ENCODE assay signal across 9 cellular contexts in genomic region chr11:3950996-3951662, GRCh38.
DNase-seq lines count a peak whose midpoint lies in the region; ATAC-seq and TF ChIP-seq lines count a peak whose summit lies in the region.
"Had no signal": no experiment of that assay in that cellular context is flagged by ENCODE, and none has a peak within 500 bp of the region (broad histone marks: within the 10 kb centered on the region; RNA-seq: fewer than 3 reads in every experiment).

No MANE protein-coding gene starts in this region.

- TF ChIP-seq CTCF in Calu3 (IDR thresholded peaks at IDR 0.05; ENCODE audit: unreplicated experiment), result no peak
- no peak for TF ChIP-seq CTCF in endothelial cell (IDR thresholded peaks at IDR 0.05; ENCODE audit: unreplicated experiment)

- no peak for DNase-seq in Calu3
- DNase-seq in NCI-H226, result peak; percentile 36
- DNase-seq in endothelial cell (ENCODE audit: low spot score), result no peak
- no peak for DNase-seq in natural killer cell treated with Interleukin-12 subunit alpha and Interleukin-12 subunit beta and Interleukin-15 and Interleukin-18, amount 100 ng/mL, for 72 hours (ENCODE audit: low spot score)
- DNase-seq in cortex of kidney (lab: John Stamatoyannopoulos, UW), result no peak
- DNase-seq: mammary epithelial cell had no signal

- no TSS peak for BruUV-seq in Calu3 (replicated peaks; lab: Mats Ljungman, UMichigan)

- H3K36me3 Mint-ChIP-seq in Calu3 (ENCODE audit: insufficient read depth, unreplicated experiment), result peaks cover 4% of the 10 kb centered on the region
- H3K36me3 Mint-ChIP-seq in endothelial cell (ENCODE audit: low read depth, unreplicated experiment), result no peaks in the 10 kb centered on the region
- H3K36me3 Mint-ChIP-seq in natural killer cell treated with Interleukin-12 subunit alpha and Interleukin-12 subunit beta and Interleukin-15 and Interleukin-18, amount 100 ng/mL, for 72 hours, result peaks cover 13% of the 10 kb centered on the region

- H3K27ac Mint-ChIP-seq in Calu3 (ENCODE audit: unreplicated experiment) (peak overlapping the region; percentile 37), endothelial cell (ENCODE audit: unreplicated experiment) (peak overlapping the region; percentile 97)
- peak overlapping the region; percentile 98 for H3K27ac Mint-ChIP-seq in natural killer cell treated with Interleukin-12 subunit alpha and Interleukin-12 subunit beta and Interleukin-15 and Interleukin-18, amount 100 ng/mL, for 72 hours

- intact Hi-C loops in Calu3 (cut with micrococcal nuclease; ENCODE audit: unreplicated experiment), result no loop called here

- H3K4me1 Mint-ChIP-seq in Calu3 (ENCODE audit: low read depth, unreplicated experiment), result peaks cover 26% of the 10 kb centered on the region
- peaks cover 23% of the 10 kb centered on the region for H3K4me1 Mint-ChIP-seq in endothelial cell (ENCODE audit: unreplicated experiment)
- H3K4me1 Mint-ChIP-seq in natural killer cell treated with Interleukin-12 subunit alpha and Interleukin-12 subunit beta and Interleukin-15 and Interleukin-18, amount 100 ng/mL, for 72 hours (ENCODE audit: low read depth in 2 of 2), result peaks cover 83 to 97% of the 10 kb centered on the region in 2 donors

- no peak for ATAC-seq in natural killer cell treated with Interleukin-12 subunit alpha and Interleukin-12 subunit beta and Interleukin-15 and Interleukin-18, amount 100 ng/mL, for 72 hours
- no peak for ATAC-seq in GM19455 (IDR thresholded peaks at IDR 0.05; ENCODE audit: unreplicated experiment)
- ATAC-seq in HG02840 (IDR thresholded peaks at IDR 0.05; ENCODE audit: low FRiP score, unreplicated experiment), result no peak
- ATAC-seq in GM21381 (IDR thresholded peaks at IDR 0.05; ENCODE audit: unreplicated experiment), result no peak

- H3K27me3 Mint-ChIP-seq in Calu3 (ENCODE audit: unreplicated experiment), result no peaks in the 10 kb centered on the region
- peaks cover 2% of the 10 kb centered on the region for H3K27me3 Mint-ChIP-seq in endothelial cell (ENCODE audit: unreplicated experiment)
- H3K27me3 Mint-ChIP-seq in natural killer cell treated with Interleukin-12 subunit alpha and Interleukin-12 subunit beta and Interleukin-15 and Interleukin-18, amount 100 ng/mL, for 72 hours, result no peaks in the 10 kb centered on the region

- CTCF ChIA-PET in Calu3 (lab: Charles Lee), result no interaction called here

- no peak overlapping the region for H3K4me3 Mint-ChIP-seq in Calu3 (ENCODE audit: low read depth, unreplicated experiment)
- no peak overlapping the region for H3K4me3 Mint-ChIP-seq in endothelial cell (ENCODE audit: unreplicated experiment)
- H3K4me3 Mint-ChIP-seq in natural killer cell treated with Interleukin-12 subunit alpha and Interleukin-12 subunit beta and Interleukin-15 and Interleukin-18, amount 100 ng/mL, for 72 hours, result peak overlapping the region; percentile 52

- peaks cover 5% of the 10 kb centered on the region for H3K9me3 Mint-ChIP-seq in Calu3 (ENCODE audit: low read depth, unreplicated experiment)
- no peaks in the 10 kb centered on the region for H3K9me3 Mint-ChIP-seq in endothelial cell (ENCODE audit: unreplicated experiment)
- peaks cover 9% of the 10 kb centered on the region for H3K9me3 Mint-ChIP-seq in natural killer cell treated with Interleukin-12 subunit alpha and Interleukin-12 subunit beta and Interleukin-15 and Interleukin-18, amount 100 ng/mL, for 72 hours

Comparison
In these comparisons a context has a peak if more than half of its experiments do, and no peak if none do; other contexts are left out.
1. H3K27ac Mint-ChIP-seq: peak in every context shown above with its lines; median percentile 98 in natural killer cell treated with Interleukin-12 subunit alpha and Interleukin-12 subunit beta and Interleukin-15 and Interleukin-18, amount 100 ng/mL, for 72 hours; 97 in endothelial cell; 37 in Calu3.